8 cellular contexts compared by ENCODE assay signal in the genomic region with DNA sequence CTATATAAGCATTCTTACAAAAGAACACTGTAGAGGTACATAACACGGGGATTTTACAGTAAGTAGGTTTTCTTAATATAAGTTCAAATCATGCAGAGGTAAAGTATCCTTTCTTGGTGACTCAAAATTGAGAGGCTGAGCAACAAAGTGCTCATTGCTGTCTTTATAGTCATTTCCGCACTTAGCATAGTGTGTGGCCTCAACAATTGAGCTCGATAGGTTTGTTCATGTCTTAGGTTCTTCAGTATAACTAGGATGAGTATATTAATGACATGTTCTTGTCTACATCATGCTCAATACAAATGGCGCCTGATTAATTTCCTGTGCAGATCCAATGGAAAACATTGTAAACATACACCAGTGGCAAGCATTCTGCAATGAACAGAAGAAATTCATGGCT. TPM values are rescaled to one million over a fixed set of nuclear protein-coding genes. Genes with fewer than 3 reads are reported as not detected.
DNase-seq lines count a peak whose midpoint lies in the region; ATAC-seq and TF ChIP-seq lines count a peak whose summit lies in the region.

No MANE protein-coding gene starts in this region.

- H3K27ac ChIP-seq in brain microvascular endothelial cell: peak overlapping the region; percentile 82

- TF ChIP-seq POLR2A in GM18505 (IDR thresholded peaks at IDR 0.05; ENCODE audit: borderline replicate concordance, extremely low read depth, insufficient read depth, insufficient read length): no peak

- peak overlapping the region; percentile 75 for H3K4me3 Mint-ChIP-seq in Caco-2 (ENCODE audit: unreplicated experiment)
- H3K4me3 Mint-ChIP-seq in memory B cell: peak overlapping the region; percentile 98

- POLR2A ChIA-PET in Caco-2 (lab: Charles Lee): interaction anchor here (1.2 to 1.6 kb wide), 2 partner anchors 133 to 142 kb away, joined by 4 to 10 read pairs; no protein-coding TSS in a partner anchor

- H3K4me1 ChIP-seq in Caco-2: peaks cover 21% of the 10 kb centered on the region

- H3K36me3 Mint-ChIP-seq in Caco-2 (ENCODE audit: insufficient read depth, unreplicated experiment): no peaks in the 10 kb centered on the region
- H3K36me3 Mint-ChIP-seq in memory B cell: peaks cover 2% of the 10 kb centered on the region

- in situ Hi-C loops in brain microvascular endothelial cell (cut with HindIII; ENCODE audit: low pct_ligation_motif_present, low sequenced_read_pairs): no loop called here

- H3K9me3 Mint-ChIP-seq in Caco-2 (ENCODE audit: unreplicated experiment) (no peaks in the 10 kb centered on the region), memory B cell (no peaks in the 10 kb centered on the region)

- H3K27me3 ChIP-seq in Caco-2 (replicated peaks; ENCODE audit: control insufficient read depth, insufficient read depth, low read length) (no peaks in the 10 kb centered on the region), brain microvascular endothelial cell (replicated peaks) (no peaks in the 10 kb centered on the region)

- CTCF ChIA-PET in Caco-2 (lab: Charles Lee): interaction anchor here (0.5 to 0.9 kb wide), 2 partner anchors 151 to 212 kb away, joined by 3 read pairs; no protein-coding TSS in a partner anchor

- BruUV-seq in Caco-2 (replicated peaks; lab: Mats Ljungman, UMichigan): TSS peak; percentile 41

- H3K9me3 ChIP-seq in Caco-2: no peaks in the 10 kb centered on the region

- H3K4me3 ChIP-seq in Caco-2 (ENCODE audit: low read depth, low read length) (no peak overlapping the region; the same call in 1 of the 2 replicates), brain microvascular endothelial cell (ENCODE audit: low read depth, low read length) (peak overlapping the region; percentile 90)

- no peak for DNase-seq in Caco-2
- peak; percentile 38 for DNase-seq in KG1 (lab: John Stamatoyannopoulos, UW)
- peak; percentile 41 for DNase-seq in brain microvascular endothelial cell
- no peak for DNase-seq in memory B cell (ENCODE audit: low spot score in 2 of 2)
- no peak for DNase-seq in head of caudate nucleus
- DNase-seq in posterior cingulate gyrus: no peak
- no peak for DNase-seq in GDM1 (lab: John Stamatoyannopoulos, UW)

- TF ChIP-seq CTCF in Caco-2 (IDR thresholded peaks at IDR 0.05; ENCODE audit: insufficient read depth in 1 of 2, low read depth in 1 of 2, low read length in 1 of 2, severe bottlenecking in 1 of 2, unreplicated experiment in 1 of 2) (no peak), brain microvascular endothelial cell (IDR thresholded peaks at IDR 0.05; ENCODE audit: low read depth, low read length, missing control alignments) (no peak)

- H3K27ac Mint-ChIP-seq in Caco-2 (ENCODE audit: unreplicated experiment) (no peak overlapping the region), memory B cell (peak overlapping the region; percentile 95)

- no peaks in the 10 kb centered on the region for H3K27me3 Mint-ChIP-seq in Caco-2 (ENCODE audit: insufficient read depth, unreplicated experiment)
- H3K27me3 Mint-ChIP-seq in memory B cell: no peaks in the 10 kb centered on the region

- H3K36me3 ChIP-seq in Caco-2 (ENCODE audit: control insufficient read depth, insufficient read depth, low read length) (no peaks in the 10 kb centered on the region), brain microvascular endothelial cell (replicated peaks) (no peaks in the 10 kb centered on the region)

- H3K4me1 Mint-ChIP-seq in Caco-2 (ENCODE audit: low read depth, unreplicated experiment): peaks cover 7% of the 10 kb centered on the region
- H3K4me1 Mint-ChIP-seq in memory B cell: peaks cover 16% of the 10 kb centered on the region

- intact Hi-C loops in Caco-2 (cut with micrococcal nuclease; ENCODE audit: unreplicated experiment) (no loop called here), head of caudate nucleus (cut with DNase I) (loop anchor here (10.0 kb wide), 1 partner anchor 149 kb away; no protein-coding TSS in a partner anchor), posterior cingulate gyrus (cut with DNase I) (loop anchor here (2.0 kb wide), 1 partner anchor 47 kb away; no protein-coding TSS in a partner anchor)

- ATAC-seq in memory B cell (ENCODE audit: low read depth) (no peak), GM18505 (IDR thresholded peaks at IDR 0.05; ENCODE audit: unreplicated experiment) (no peak)

RNA-seq across cellular contexts. Expression of a gene that starts 1.4 kb away (rescaled TPM):
- total RNA-seq in Caco-2 (2022): 6.3 and 9.2 TPM in 2 replicates

Comparison
In these comparisons a context has a peak if more than half of its experiments do, and no peak if none do; other contexts are left out.
1. DNase-seq: peak in KG1 (single experiment) and brain microvascular endothelial cell (single experiment); none in Caco-2 (0 of 2), memory B cell (0 of 2), head of caudate nucleus (0 of 42), posterior cingulate gyrus (0 of 10) and GDM1 (single experiment).